In the genomic region with DNA sequence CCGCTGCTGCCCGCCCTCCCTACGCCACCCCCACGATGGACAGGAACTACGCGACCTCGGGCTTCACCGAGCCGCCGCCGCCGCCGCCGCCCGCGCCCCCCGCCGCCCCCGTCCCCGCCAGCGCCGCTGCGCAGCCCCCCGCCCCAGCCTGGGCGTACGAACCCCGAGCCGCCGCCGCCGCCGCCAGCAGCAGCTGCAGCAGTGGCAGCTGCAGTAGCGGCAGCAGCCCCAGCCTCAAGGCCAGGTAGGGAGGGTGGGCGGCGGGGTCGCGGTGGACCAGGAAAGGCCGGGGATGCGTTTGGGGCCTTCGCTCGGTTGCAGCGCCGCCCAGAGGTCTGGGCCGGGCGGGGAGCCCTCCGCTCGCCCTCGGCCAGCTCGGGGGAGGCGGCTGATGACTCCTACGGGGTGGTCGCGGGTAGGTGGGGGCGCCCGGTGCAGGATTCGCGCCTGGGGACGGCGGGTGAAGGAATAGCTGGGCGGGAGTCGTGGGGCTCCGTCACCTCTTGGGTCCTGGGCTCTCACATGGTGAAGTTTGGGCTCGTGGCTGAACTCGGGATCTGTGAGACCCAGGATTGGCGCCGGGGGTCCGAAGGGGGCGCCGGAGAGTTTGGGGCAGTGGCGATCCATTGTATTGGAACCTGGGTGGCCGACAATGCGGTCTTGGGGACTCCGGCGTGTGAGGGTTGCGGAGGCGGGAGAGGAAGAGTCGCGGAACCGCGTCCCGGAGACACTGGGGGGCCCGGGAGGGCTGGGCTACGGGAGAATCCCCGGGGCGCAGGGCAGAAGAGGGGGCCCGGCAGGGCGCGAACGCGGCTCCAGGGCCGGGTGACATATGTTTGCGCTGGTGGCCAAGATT, we compare ENCODE assay signal across 8 cellular contexts. TPM values are rescaled to one million over a fixed set of nuclear protein-coding genes. Genes with fewer than 3 reads are reported as not detected.
DNase-seq lines count a peak whose midpoint lies in the region; ATAC-seq and TF ChIP-seq lines count a peak whose summit lies in the region.

No MANE protein-coding gene starts in this region.

- H3K36me3 ChIP-seq in ES-I3 (ENCODE audit: insufficient read depth, low read length) = no peaks in the 10 kb centered on the region
- H3K36me3 ChIP-seq in breast epithelium = no peaks in the 10 kb centered on the region

- no peak for TF ChIP-seq POLR2A in breast epithelium (IDR thresholded peaks at IDR 0.05)

- peak; percentile 36 for ATAC-seq in GM21529 (IDR thresholded peaks at IDR 0.05; ENCODE audit: unreplicated experiment)

- peak; percentile 79 for DNase-seq in UCSD-AML1 (lab: John Stamatoyannopoulos, UW; ENCODE audit: unreplicated experiment)
- peak in 1 of 2 donors; percentile 27 for DNase-seq in breast epithelium (ENCODE audit: low spot score in 2 of 2)
- DNase-seq in inferior parietal cortex (ENCODE audit: extremely low spot score) = peak; percentile 36
- DNase-seq in stimulated activated CD4-positive, alpha-beta T cell treated with anti-CD3 and anti-CD28 coated beads, Interleukin-12 subunit alpha, Interleukin-12 subunit beta, amount 100 ng/mL, for 4 hours = peak; percentile 38
- no peak for DNase-seq in mesenteric fat pad (ENCODE audit: low spot score)

- peaks cover 9% of the 10 kb centered on the region; the same call in 1 of the 2 replicates for H3K4me1 ChIP-seq in ES-I3 (ENCODE audit: insufficient read depth, low read length)
- no peaks in the 10 kb centered on the region for H3K4me1 ChIP-seq in breast epithelium

- peak in 1 of 3 donors; percentile 32 for TF ChIP-seq CTCF in breast epithelium (IDR thresholded peaks at IDR 0.05)

- intact Hi-C loops in breast epithelium (cut with DNase I; ENCODE audit: low total_unique reads) = no loop called here

- H3K27me3 ChIP-seq in breast epithelium = no peaks in the 10 kb centered on the region

- peak; percentile 14; the same call in 1 of the 2 replicates for TF ChIP-seq RAD21 in Ishikawa (IDR thresholded peaks at IDR 0.05; ENCODE audit: low read depth)

- H3K9me3 ChIP-seq in ES-I3 (ENCODE audit: control insufficient read depth, insufficient read depth, low read length) (no peaks in the 10 kb centered on the region; the same call in 1 of the 2 replicates), breast epithelium (no peaks in the 10 kb centered on the region)

- peak overlapping the region; percentile 85 to 96 (median 93) for H3K4me3 ChIP-seq in breast epithelium

- peak overlapping the region; percentile 95 to 99 for H3K27ac ChIP-seq in breast epithelium

- TF ChIP-seq EP300 in Ishikawa (IDR thresholded peaks at IDR 0.05; ENCODE audit: borderline replicate concordance) = no peak

- H3K9ac ChIP-seq in ES-I3 (ENCODE audit: low read depth, low read length) = peak overlapping the region; percentile 96

TF ChIP-seq in Ishikawa, 13 proteins besides CTCF, POLR2A, EP300 and RAD21:
- TF ChIP-seq ZBTB7A (IDR thresholded peaks at IDR 0.05; ENCODE audit: low read depth) (peak; percentile 97), NFIC (IDR thresholded peaks at IDR 0.05) (no peak)

RNA-seq across cellular contexts. Expression of gene QSER1, which starts 0.7 kb away (rescaled TPM):
- total RNA-seq in breast epithelium (10 to 100 TPM; 34.4 to 55.3 (median 40.6) TPM), mesenteric fat pad (20.7 TPM)
